Comparison of ENCODE assay signal across 8 cellular contexts in genomic region chr6:104789770-104790190, GRCh38.
DNase-seq lines count a peak whose midpoint lies in the region; ATAC-seq and TF ChIP-seq lines count a peak whose summit lies in the region.

No MANE protein-coding gene starts in this region.

- DNase-seq in GM06990 (ENCODE audit: extremely low read depth, insufficient read length) (peak; percentile 9), HEK293T (ENCODE audit: extremely low spot score) (peak; percentile 16), left lobe of liver (ENCODE audit: low spot score) (no peak), hippocampal formation (lab: John Stamatoyannopoulos, UW) (no peak), NCI-H128 (lab: John Stamatoyannopoulos, UW; ENCODE audit: unreplicated experiment) (no peak)

- no peaks in the 10 kb centered on the region for H3F3A ChIP-seq in Loucy (ENCODE audit: low read depth)

- peak overlapping the region; percentile 69 for H3K4me3 Mint-ChIP-seq in activated naive CD8-positive, alpha-beta T cell

- peak; percentile 71 for ATAC-seq in left lobe of liver

- peak overlapping the region; percentile 62 for H3K27ac ChIP-seq in ACC112 (ENCODE audit: low read depth, low read length)

- no peaks in the 10 kb centered on the region for H3K9me3 Mint-ChIP-seq in activated naive CD8-positive, alpha-beta T cell (ENCODE audit: low read depth)

- TF ChIP-seq CTCF in GM06990 (IDR thresholded peaks at IDR 0.05; ENCODE audit: insufficient read depth, low read length, poor library complexity, severe bottlenecking) = peak; percentile 30
- TF ChIP-seq CTCF in Loucy (conservative IDR thresholded peaks at IDR 0.05; ENCODE audit: low read length) = peak; percentile 75

- H3K36me3 ChIP-seq in ACC112 (ENCODE audit: insufficient read depth, low read length) = no peaks in the 10 kb centered on the region
- H3K36me3 ChIP-seq in GM06990 (ENCODE audit: control insufficient read depth, insufficient read depth, low read length) = no peaks in the 10 kb centered on the region; the same call in 1 of the 2 replicates
- peaks cover 20% of the 10 kb centered on the region; the same call in 1 of the 2 replicates for H3K36me3 ChIP-seq in Loucy (ENCODE audit: insufficient read depth, low read length)

- H3K79me2 ChIP-seq in ACC112 (ENCODE audit: control insufficient read depth, insufficient read depth, low read length, unreplicated experiment) (no peaks in the 10 kb centered on the region), Loucy (ENCODE audit: insufficient read depth, low read length) (no peaks in the 10 kb centered on the region)

- no peaks in the 10 kb centered on the region for H3K9me3 ChIP-seq in Loucy (ENCODE audit: insufficient read depth, low read depth, low read length)

- no peak overlapping the region for H3K9ac ChIP-seq in Loucy (ENCODE audit: low read depth, low read length, poor library complexity, severe bottlenecking)

- H3K27ac Mint-ChIP-seq in activated naive CD8-positive, alpha-beta T cell = peak overlapping the region; percentile 77

- peak overlapping the region; percentile 50 for H3K4me3 ChIP-seq in ACC112 (ENCODE audit: low read depth, low read length)
- no peak overlapping the region for H3K4me3 ChIP-seq in GM06990 (replicated peaks; ENCODE audit: low read depth, low read length)
- H3K4me3 ChIP-seq in Loucy (ENCODE audit: low read length, poor library complexity, severe bottlenecking) = no peak overlapping the region

- H3K27me3 Mint-ChIP-seq in activated naive CD8-positive, alpha-beta T cell = no peaks in the 10 kb centered on the region

- no peaks in the 10 kb centered on the region for H4K20me1 ChIP-seq in Loucy (ENCODE audit: insufficient read depth, low read length, poor library complexity, severe bottlenecking)

- H3K36me3 Mint-ChIP-seq in activated naive CD8-positive, alpha-beta T cell = peaks cover 13% of the 10 kb centered on the region

- H3K4me1 ChIP-seq in ACC112 (ENCODE audit: control insufficient read depth, insufficient read depth, low read length, unreplicated experiment) (peaks cover 16% of the 10 kb centered on the region), Loucy (ENCODE audit: insufficient read depth, low read length, poor library complexity, severe bottlenecking) (peaks cover 10% of the 10 kb centered on the region)

- H3K27me3 ChIP-seq in ACC112 (ENCODE audit: insufficient read depth, low read length) = no peaks in the 10 kb centered on the region
- no peaks in the 10 kb centered on the region for H3K27me3 ChIP-seq in GM06990 (replicated peaks; ENCODE audit: control insufficient read depth, insufficient read depth, low read length)
- H3K27me3 ChIP-seq in Loucy (ENCODE audit: insufficient read depth, low read length, poor library complexity, severe bottlenecking) = no peaks in the 10 kb centered on the region

- no peaks in the 10 kb centered on the region for H3K9me2 ChIP-seq in Loucy (replicated peaks; ENCODE audit: low read depth, low read length)

- CTCF ChIA-PET in HEK293T (lab: Yijun Ruan, JAX) = interaction anchor here (0.6 to 1.6 kb wide), 5 partner anchors 14 to 618 kb away, joined by 3 to 5 read pairs (median 3); no protein-coding TSS in a partner anchor

- POLR2A ChIA-PET in HEK293T (lab: Yijun Ruan, JAX) = no interaction called here

- peak overlapping the region; percentile 27 for H2AFZ ChIP-seq in ACC112 (ENCODE audit: low read length, unreplicated experiment)
- no peak overlapping the region for H2AFZ ChIP-seq in Loucy (ENCODE audit: low read length)

- no peak overlapping the region for H3K4me2 ChIP-seq in Loucy (ENCODE audit: low read depth, low read length, poor library complexity, severe bottlenecking)

- H3K4me1 Mint-ChIP-seq in activated naive CD8-positive, alpha-beta T cell (ENCODE audit: low read depth) = peaks cover 26% of the 10 kb centered on the region

TF ChIP-seq in HEK293T, 16 proteins besides CTCF, POLR2A, EP300 and RAD21:
- TF ChIP-seq TARDBP (IDR thresholded peaks at IDR 0.05) (no peak), ZNF384 (IDR thresholded peaks at IDR 0.05) (peak; percentile 82), ELF4 (IDR thresholded peaks at IDR 0.05) (no peak)

Comparison
In these comparisons a context has a peak if more than half of its experiments do, and no peak if none do; other contexts are left out.
1. DNase-seq: peak in GM06990 (single experiment) and HEK293T (single experiment); none in left lobe of liver (single experiment), hippocampal formation (0 of 2) and NCI-H128 (single experiment).